In the genomic region with DNA sequence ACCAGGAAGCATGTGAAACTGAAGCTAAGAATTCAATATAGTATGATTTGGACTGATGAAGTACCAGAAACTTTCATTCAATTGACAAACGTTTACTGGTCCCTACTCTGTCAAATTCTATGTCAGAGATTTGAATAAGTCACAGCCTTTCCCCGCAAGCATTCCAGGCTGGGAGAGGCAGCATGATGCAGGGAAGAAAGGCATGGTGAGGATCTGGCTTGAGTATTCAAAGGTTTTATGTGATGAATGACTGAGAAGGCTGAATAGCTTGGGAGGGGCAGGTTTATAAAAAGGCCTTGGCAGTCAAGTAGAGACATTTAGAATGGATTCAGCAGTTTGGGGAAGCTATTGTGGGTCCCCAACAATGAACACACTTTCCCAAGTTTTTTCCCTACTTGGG, we compare ENCODE assay signal across 25 cellular contexts.
"Had no signal": no experiment of that assay in that cellular context is flagged by ENCODE, and none has a peak within 500 bp of the region (broad histone marks: within the 10 kb centered on the region; RNA-seq: fewer than 3 reads in every experiment).

No MANE protein-coding gene starts in this region.

- H3K27ac ChIP-seq: left lung, lower lobe of right lung, pancreas, prostate gland, spleen, tibial nerve, uterus had no signal

- H3K4me1 Mint-ChIP-seq: immature natural killer cell; stimulated activated memory B cell treated with anti-CD40 and anti-IgM and Interleukin-4, amounts not matched to agents 10 μg/mL and 1 μg/mL and 100 μg/mL, for 72 hours; stimulated activated naive CD8-positive, alpha-beta T cell treated with anti-CD3 and anti-CD28 coated beads, Interleukin-15, amount 100 ng/mL, for 72 hours had no signal

- H3K4me1 ChIP-seq: left lung, lower lobe of right lung, pancreas, prostate gland, spleen, tibial nerve, uterus had no signal

- DNase-seq: hippocampal formation; immature natural killer cell; kidney; left colon; left lung; lower lobe of right lung; mammary epithelial cell; mesenchymal stem cell; naive thymus-derived CD4-positive, alpha-beta T cell; pancreas; posterior cingulate gyrus; retina; right cardiac atrium; small intestine; spleen; stimulated activated CD4-positive, alpha-beta T cell treated with anti-CD3 and anti-CD28 coated beads, Interleukin-4, amount 100 ng/mL, for 24 hours; stimulated activated naive CD4-positive, alpha-beta T cell treated with Interleukin-2 at 50 U/mL for 16 hours; stimulated activated naive CD8-positive, alpha-beta T cell treated with anti-CD3 and anti-CD28 coated beads, Interleukin-15, amount 100 ng/mL, for 72 hours; substantia nigra; uterus had no signal

- H3K27me3 ChIP-seq: left lung, pancreas, spleen, tibial nerve, uterus had no signal

- H3K27me3 Mint-ChIP-seq: natural killer cell treated with Interleukin-12 subunit alpha and Interleukin-12 subunit beta and Interleukin-15 and Interleukin-18, amount 100 ng/mL, for 72 hours had no signal

- H3K4me3 Mint-ChIP-seq: immature natural killer cell; naive thymus-derived CD4-positive, alpha-beta T cell; natural killer cell treated with Interleukin-12 subunit alpha and Interleukin-12 subunit beta and Interleukin-15 and Interleukin-18, amount 100 ng/mL, for 72 hours; stimulated activated memory B cell treated with anti-CD40 and anti-IgM and Interleukin-4, amounts not matched to agents 10 μg/mL and 1 μg/mL and 100 μg/mL, for 72 hours; stimulated activated naive CD8-positive, alpha-beta T cell treated with anti-CD3 and anti-CD28 coated beads, Interleukin-15, amount 100 ng/mL, for 72 hours; type B pancreatic cell had no signal

- H3K36me3 ChIP-seq: left lung, lower lobe of right lung, pancreas, prostate gland, spleen, uterus had no signal

- H3K36me3 Mint-ChIP-seq: stimulated activated memory B cell treated with anti-CD40 and anti-IgM and Interleukin-4, amounts not matched to agents 10 μg/mL and 1 μg/mL and 100 μg/mL, for 72 hours; type B pancreatic cell had no signal

- H3K9me3 ChIP-seq: lower lobe of right lung, prostate gland, uterus had no signal

- H3K4me3 ChIP-seq: left lung, lower lobe of right lung, pancreas, prostate gland, spleen, tibial nerve, uterus had no signal

- H3K27ac Mint-ChIP-seq: immature natural killer cell; naive thymus-derived CD4-positive, alpha-beta T cell; natural killer cell treated with Interleukin-12 subunit alpha and Interleukin-12 subunit beta and Interleukin-15 and Interleukin-18, amount 100 ng/mL, for 72 hours; stimulated activated memory B cell treated with anti-CD40 and anti-IgM and Interleukin-4, amounts not matched to agents 10 μg/mL and 1 μg/mL and 100 μg/mL, for 72 hours; type B pancreatic cell had no signal
